Comparison of ENCODE assay signal across 21 cellular contexts in the genomic region with DNA sequence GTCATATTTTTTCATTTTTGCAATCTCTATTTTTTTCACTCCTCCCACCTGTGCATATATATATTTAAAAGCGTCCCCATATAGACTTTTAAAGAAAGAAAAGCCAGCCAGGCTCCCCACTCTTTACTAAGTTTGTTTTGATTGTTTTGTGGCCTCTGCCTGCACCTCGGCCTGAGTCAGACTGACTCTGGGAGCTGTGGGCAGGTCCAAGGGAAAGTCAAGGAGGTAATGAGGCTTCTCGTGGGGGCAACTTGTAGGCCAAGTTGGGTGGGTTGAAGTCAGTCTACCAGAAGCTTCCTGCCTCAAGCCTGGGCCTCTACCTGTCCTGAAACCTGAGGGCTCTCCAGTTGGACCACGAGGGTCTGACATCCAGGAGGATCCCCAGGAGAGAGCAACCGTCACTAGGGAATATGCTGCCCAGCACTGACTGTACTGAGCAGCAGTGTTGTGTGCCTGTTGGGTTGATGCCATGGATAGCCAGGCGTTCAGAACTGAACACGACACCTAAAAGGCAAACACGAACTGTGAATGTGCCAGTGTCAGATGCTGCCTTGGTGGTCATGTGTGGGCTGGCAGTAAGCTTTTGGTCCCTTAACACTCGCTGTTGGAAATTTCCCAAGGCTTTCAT. TPM values are rescaled to one million over a fixed set of nuclear protein-coding genes. Genes with fewer than 3 reads are reported as not detected.
DNase-seq lines count a peak whose midpoint lies in the region; ATAC-seq and TF ChIP-seq lines count a peak whose summit lies in the region.
"Had no signal": no experiment of that assay in that cellular context is flagged by ENCODE, and none has a peak within 500 bp of the region (broad histone marks: within the 10 kb centered on the region; RNA-seq: fewer than 3 reads in every experiment).

No MANE protein-coding gene starts in this region.

- peak overlapping the region; percentile 26 for H2AFZ ChIP-seq in osteoblast (ENCODE audit: low read length)

- peaks cover 7% of the 10 kb centered on the region for H3K36me3 Mint-ChIP-seq in MCF 10A (ENCODE audit: insufficient read depth, unreplicated experiment)
- H3K36me3 Mint-ChIP-seq: activated naive CD4-positive, alpha-beta T cell treated with anti-CD3 and anti-CD28 coated beads, Interleukin-2, amount 50 U/mL, for 72 hours had no signal

- BruUV-seq in MCF 10A (replicated peaks; lab: Mats Ljungman, UMichigan), result no TSS peak

- no peaks in the 10 kb centered on the region for H3K27me3 ChIP-seq in osteoblast (ENCODE audit: insufficient read depth, low read length)
- H3K27me3 ChIP-seq: BLaER1, Peyer's patch had no signal

- POLR2A ChIA-PET in MCF 10A (lab: Yijun Ruan, JAX), result interaction anchor here (0.7 to 14.0 kb wide), 9 partner anchors 23 to 129 kb away, joined by 3 to 204 read pairs (median 7); no protein-coding TSS in a partner anchor

- peaks cover 2% of the 10 kb centered on the region for H3K79me2 ChIP-seq in osteoblast (ENCODE audit: insufficient read depth, low read length)

- H3K4me1 ChIP-seq in osteoblast (ENCODE audit: insufficient read depth, low read length), result peaks cover 66% of the 10 kb centered on the region

- no peaks in the 10 kb centered on the region for H3K36me3 ChIP-seq in osteoblast (ENCODE audit: insufficient read depth, low read length)
- H3K36me3 ChIP-seq: Peyer's patch had no signal

- H4K20me1 ChIP-seq in osteoblast (ENCODE audit: insufficient read depth, low read length), result no peaks in the 10 kb centered on the region

- H3K27me3 Mint-ChIP-seq in MCF 10A (ENCODE audit: insufficient read depth, unreplicated experiment), result no peaks in the 10 kb centered on the region
- H3K27me3 Mint-ChIP-seq: effector memory CD8-positive, alpha-beta T cell; stimulated activated naive CD8-positive, alpha-beta T cell treated with anti-CD3 and anti-CD28 coated beads, Interleukin-15, amount 100 ng/mL, for 72 hours had no signal

- no peak for TF ChIP-seq CTCF in MCF 10A (IDR thresholded peaks at IDR 0.05; ENCODE audit: unreplicated experiment)
- TF ChIP-seq CTCF in osteoblast (IDR thresholded peaks at IDR 0.05; ENCODE audit: extremely low read depth, low read depth, low read length), result no peak
- TF ChIP-seq CTCF in GM13977 (IDR thresholded peaks at IDR 0.05; ENCODE audit: extremely low read depth, insufficient read depth, missing control alignments), result no peak

- no peak for ATAC-seq in HG02852 (IDR thresholded peaks at IDR 0.05; ENCODE audit: unreplicated experiment)
- no peak for ATAC-seq in HG03159 (IDR thresholded peaks at IDR 0.05; ENCODE audit: unreplicated experiment)
- ATAC-seq: effector memory CD8-positive, alpha-beta T cell; stimulated activated naive CD8-positive, alpha-beta T cell treated with anti-CD3 and anti-CD28 coated beads, Interleukin-15, amount 100 ng/mL, for 72 hours had no signal

- peak overlapping the region; percentile 66 for H3K27ac ChIP-seq in osteoblast (ENCODE audit: low read depth, low read length)
- H3K27ac ChIP-seq: BLaER1, Peyer's patch had no signal

- in situ Hi-C loops in GM13977 (cut with MboI; ENCODE audit: low pct_unique_long_range_greater_than_20kb, low sequenced_read_pairs, unreplicated experiment), result loop anchor here (25.0 kb wide), 2 partner anchors 99 to 374 kb away; no protein-coding TSS in a partner anchor

- intact Hi-C loops in MCF 10A (cut with micrococcal nuclease), result no loop called here

- H3K4me3 ChIP-seq in osteoblast (ENCODE audit: insufficient read depth, low read length), result no peak overlapping the region
- H3K4me3 ChIP-seq: BLaER1, Peyer's patch had no signal

- H3K4me1 Mint-ChIP-seq in MCF 10A (ENCODE audit: insufficient read depth, unreplicated experiment), result peaks cover 72% of the 10 kb centered on the region

- H3K4me3 Mint-ChIP-seq in MCF 10A (ENCODE audit: unreplicated experiment), result no peak overlapping the region
- H3K4me3 Mint-ChIP-seq: effector memory CD8-positive, alpha-beta T cell; stimulated activated naive CD8-positive, alpha-beta T cell treated with anti-CD3 and anti-CD28 coated beads, Interleukin-15, amount 100 ng/mL, for 72 hours had no signal

- peak overlapping the region; percentile 35 for H3K4me2 ChIP-seq in osteoblast (ENCODE audit: insufficient read depth, low read length)
- H3K4me2 ChIP-seq: BLaER1 had no signal

- DNase-seq in ELR (ENCODE audit: low read depth) (peak; percentile 47), NCI-H1092 (lab: John Stamatoyannopoulos, UW) (peak; percentile 67), MCF 10A (ENCODE audit: unreplicated experiment) (peak; percentile 9), osteoblast (ENCODE audit: insufficient read length, low spot score, missing footprints) (no peak), SIG-M5 treated with dmso at 0.1 percent for 504 hours (lab: John Stamatoyannopoulos, UW; ENCODE audit: unreplicated experiment) (no peak), GM13977 (ENCODE audit: low spot score) (no peak)
- DNase-seq: activated CD4-positive, CD25-positive, alpha-beta regulatory T cell treated with anti-CD3 and anti-CD28 coated beads, Interleukin-2, amount 50 U/mL, for 72 hours; activated CD8-positive, alpha-beta memory T cell treated with anti-CD3 and anti-CD28 coated beads, Interleukin-2, amount 50 U/mL, for 48 hours; effector memory CD8-positive, alpha-beta T cell; GOT3; NCI-H1417; NCI-H524 treated with DMSO at 0.1 percent for 48 hours; nucleus accumbens; Peyer's patch; stimulated activated CD4-positive, alpha-beta T cell treated with anti-CD3 and anti-CD28 coated beads, Interleukin-12 subunit alpha, Interleukin-12 subunit beta, amount 100 ng/mL, for 4 hours; stimulated activated naive CD8-positive, alpha-beta T cell treated with anti-CD3 and anti-CD28 coated beads, Interleukin-15, amount 100 ng/mL, for 72 hours; T-helper 2 cell had no signal

- H3K9me3 Mint-ChIP-seq in MCF 10A (ENCODE audit: unreplicated experiment), result no peaks in the 10 kb centered on the region
- H3K9me3 Mint-ChIP-seq: activated naive CD4-positive, alpha-beta T cell treated with anti-CD3 and anti-CD28 coated beads, Interleukin-2, amount 50 U/mL, for 72 hours; effector memory CD8-positive, alpha-beta T cell; stimulated activated naive CD8-positive, alpha-beta T cell treated with anti-CD3 and anti-CD28 coated beads, Interleukin-15, amount 100 ng/mL, for 72 hours had no signal

- H3K27ac Mint-ChIP-seq in MCF 10A (ENCODE audit: low read depth, unreplicated experiment), result no peak overlapping the region
- H3K27ac Mint-ChIP-seq: activated naive CD4-positive, alpha-beta T cell treated with anti-CD3 and anti-CD28 coated beads, Interleukin-2, amount 50 U/mL, for 72 hours; effector memory CD8-positive, alpha-beta T cell had no signal

- CTCF ChIA-PET in MCF 10A (lab: Yijun Ruan, JAX), result interaction anchor here (0.9 to 10.7 kb wide), 22 partner anchors 9 to 372 kb away, joined by 3 to 311 read pairs (median 8); no protein-coding TSS in a partner anchor

- H3K9me3 ChIP-seq in osteoblast (ENCODE audit: low read depth, low read length), result no peaks in the 10 kb centered on the region
- H3K9me3 ChIP-seq: BLaER1, Peyer's patch had no signal

RNA-seq across cellular contexts. Expression of a gene that starts 58.8 kb away (rescaled TPM):
- 71.6 and 88.4 TPM in 2 replicates for total RNA-seq in MCF 10A (2022)
- 8.5 and 13.0 TPM in 2 replicates for total RNA-seq in osteoblast

Comparison
In these comparisons a context has a peak if more than half of its experiments do, and no peak if none do; other contexts are left out.
1. DNase-seq: peak in ELR (single experiment), NCI-H1092 (single experiment) and MCF 10A (single experiment); none in osteoblast (single experiment), SIG-M5 treated with dmso at 0.1 percent for 504 hours (single experiment) and GM13977 (single experiment).